1 cellular context compared by ENCODE assay signal in the genomic region with DNA sequence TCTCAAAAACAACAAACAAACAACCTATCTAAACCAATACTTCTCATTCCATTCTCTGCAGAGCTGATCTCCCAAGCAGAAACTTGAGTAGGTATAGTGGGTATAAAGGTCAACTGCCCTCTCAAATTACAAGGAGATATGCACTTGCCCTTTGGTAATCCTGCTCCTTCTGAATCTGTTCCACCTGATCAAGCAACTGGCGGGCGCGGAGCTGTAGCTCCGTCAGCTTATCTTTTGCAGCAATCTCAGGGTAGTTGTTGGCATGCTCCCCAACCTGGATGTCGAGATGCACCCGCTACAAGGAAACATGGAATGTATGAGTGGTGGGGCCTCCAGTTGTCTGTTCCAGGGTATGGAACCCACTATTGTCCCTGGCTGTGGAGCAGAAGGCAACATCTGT.
TF ChIP-seq lines count a peak whose summit lies in the region.

No MANE protein-coding gene starts in this region.

TF ChIP-seq in GM12878, 131 proteins besides CTCF, POLR2A, EP300 and RAD21:
- no peak for TF ChIP-seq WRNIP1 (IDR thresholded peaks at IDR 0.05; ENCODE audit: borderline replicate concordance, low read depth, low read length)
- no peak for TF ChIP-seq HDAC6 (IDR thresholded peaks at IDR 0.05; ENCODE audit: unreplicated experiment)
- TF ChIP-seq, protein P1, sequence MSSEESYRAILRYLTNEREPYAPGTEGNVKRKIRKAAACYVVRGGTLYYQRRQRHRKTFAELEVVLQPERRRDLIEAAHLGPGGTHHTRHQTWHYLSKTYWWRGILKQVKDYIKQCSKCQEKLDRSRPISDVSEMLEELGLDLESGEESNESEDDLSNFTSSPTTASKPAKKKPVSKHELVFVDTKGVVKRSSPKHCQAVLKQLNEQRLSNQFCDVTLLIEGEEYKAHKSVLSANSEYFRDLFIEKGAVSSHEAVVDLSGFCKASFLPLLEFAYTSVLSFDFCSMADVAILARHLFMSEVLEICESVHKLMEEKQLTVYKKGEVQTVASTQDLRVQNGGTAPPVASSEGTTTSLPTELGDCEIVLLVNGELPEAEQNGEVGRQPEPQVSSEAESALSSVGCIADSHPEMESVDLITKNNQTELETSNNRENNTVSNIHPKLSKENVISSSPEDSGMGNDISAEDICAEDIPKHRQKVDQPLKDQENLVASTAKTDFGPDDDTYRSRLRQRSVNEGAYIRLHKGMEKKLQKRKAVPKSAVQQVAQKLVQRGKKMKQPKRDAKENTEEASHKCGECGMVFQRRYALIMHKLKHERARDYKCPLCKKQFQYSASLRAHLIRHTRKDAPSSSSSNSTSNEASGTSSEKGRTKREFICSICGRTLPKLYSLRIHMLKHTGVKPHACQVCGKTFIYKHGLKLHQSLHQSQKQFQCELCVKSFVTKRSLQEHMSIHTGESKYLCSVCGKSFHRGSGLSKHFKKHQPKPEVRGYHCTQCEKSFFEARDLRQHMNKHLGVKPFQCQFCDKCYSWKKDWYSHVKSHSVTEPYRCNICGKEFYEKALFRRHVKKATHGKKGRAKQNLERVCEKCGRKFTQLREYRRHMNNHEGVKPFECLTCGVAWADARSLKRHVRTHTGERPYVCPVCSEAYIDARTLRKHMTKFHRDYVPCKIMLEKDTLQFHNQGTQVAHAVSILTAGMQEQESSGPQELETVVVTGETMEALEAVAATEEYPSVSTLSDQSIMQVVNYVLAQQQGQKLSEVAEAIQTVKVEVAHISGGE (CRISPR knock-in tag; IDR thresholded peaks at IDR 0.05) = no peak
- TF ChIP-seq YBX1 (IDR thresholded peaks at IDR 0.05) = no peak
- TF ChIP-seq, protein P2, sequence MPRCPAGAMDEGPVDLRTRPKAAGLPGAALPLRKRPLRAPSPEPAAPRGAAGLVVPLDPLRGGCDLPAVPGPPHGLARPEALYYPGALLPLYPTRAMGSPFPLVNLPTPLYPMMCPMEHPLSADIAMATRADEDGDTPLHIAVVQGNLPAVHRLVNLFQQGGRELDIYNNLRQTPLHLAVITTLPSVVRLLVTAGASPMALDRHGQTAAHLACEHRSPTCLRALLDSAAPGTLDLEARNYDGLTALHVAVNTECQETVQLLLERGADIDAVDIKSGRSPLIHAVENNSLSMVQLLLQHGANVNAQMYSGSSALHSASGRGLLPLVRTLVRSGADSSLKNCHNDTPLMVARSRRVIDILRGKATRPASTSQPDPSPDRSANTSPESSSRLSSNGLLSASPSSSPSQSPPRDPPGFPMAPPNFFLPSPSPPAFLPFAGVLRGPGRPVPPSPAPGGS (IDR thresholded peaks at IDR 0.05; ENCODE audit: borderline replicate concordance, insufficient read depth, low read depth, low read length, poor library complexity, severe bottlenecking) = no peak
- TF ChIP-seq, protein P3, sequence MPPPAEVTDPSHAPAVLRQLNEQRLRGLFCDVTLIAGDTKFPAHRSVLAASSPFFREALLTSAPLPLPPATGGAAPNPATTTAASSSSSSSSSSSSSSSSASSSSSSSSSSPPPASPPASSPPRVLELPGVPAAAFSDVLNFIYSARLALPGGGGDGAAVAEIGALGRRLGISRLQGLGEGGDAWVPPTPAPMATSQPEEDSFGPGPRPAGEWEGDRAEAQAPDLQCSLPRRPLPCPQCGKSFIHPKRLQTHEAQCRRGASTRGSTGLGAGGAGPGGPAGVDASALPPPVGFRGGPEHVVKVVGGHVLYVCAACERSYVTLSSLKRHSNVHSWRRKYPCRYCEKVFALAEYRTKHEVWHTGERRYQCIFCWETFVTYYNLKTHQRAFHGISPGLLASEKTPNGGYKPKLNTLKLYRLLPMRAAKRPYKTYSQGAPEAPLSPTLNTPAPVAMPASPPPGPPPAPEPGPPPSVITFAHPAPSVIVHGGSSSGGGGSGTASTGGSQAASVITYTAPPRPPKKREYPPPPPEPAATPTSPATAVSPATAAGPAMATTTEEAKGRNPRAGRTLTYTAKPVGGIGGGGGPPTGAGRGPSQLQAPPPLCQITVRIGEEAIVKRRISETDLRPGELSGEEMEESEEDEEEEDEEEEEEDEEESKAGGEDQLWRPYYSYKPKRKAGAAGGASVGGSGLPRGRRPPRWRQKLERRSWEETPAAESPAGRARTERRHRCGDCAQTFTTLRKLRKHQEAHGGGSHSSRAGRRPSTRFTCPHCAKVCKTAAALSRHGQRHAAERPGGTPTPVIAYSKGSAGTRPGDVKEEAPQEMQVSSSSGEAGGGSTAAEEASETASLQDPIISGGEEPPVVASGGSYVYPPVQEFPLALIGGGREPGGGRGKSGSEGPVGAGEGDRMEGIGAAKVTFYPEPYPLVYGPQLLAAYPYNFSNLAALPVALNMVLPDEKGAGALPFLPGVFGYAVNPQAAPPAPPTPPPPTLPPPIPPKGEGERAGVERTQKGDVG (CRISPR knock-in tag; IDR thresholded peaks at IDR 0.05) = no peak
- TF ChIP-seq, protein P4, sequence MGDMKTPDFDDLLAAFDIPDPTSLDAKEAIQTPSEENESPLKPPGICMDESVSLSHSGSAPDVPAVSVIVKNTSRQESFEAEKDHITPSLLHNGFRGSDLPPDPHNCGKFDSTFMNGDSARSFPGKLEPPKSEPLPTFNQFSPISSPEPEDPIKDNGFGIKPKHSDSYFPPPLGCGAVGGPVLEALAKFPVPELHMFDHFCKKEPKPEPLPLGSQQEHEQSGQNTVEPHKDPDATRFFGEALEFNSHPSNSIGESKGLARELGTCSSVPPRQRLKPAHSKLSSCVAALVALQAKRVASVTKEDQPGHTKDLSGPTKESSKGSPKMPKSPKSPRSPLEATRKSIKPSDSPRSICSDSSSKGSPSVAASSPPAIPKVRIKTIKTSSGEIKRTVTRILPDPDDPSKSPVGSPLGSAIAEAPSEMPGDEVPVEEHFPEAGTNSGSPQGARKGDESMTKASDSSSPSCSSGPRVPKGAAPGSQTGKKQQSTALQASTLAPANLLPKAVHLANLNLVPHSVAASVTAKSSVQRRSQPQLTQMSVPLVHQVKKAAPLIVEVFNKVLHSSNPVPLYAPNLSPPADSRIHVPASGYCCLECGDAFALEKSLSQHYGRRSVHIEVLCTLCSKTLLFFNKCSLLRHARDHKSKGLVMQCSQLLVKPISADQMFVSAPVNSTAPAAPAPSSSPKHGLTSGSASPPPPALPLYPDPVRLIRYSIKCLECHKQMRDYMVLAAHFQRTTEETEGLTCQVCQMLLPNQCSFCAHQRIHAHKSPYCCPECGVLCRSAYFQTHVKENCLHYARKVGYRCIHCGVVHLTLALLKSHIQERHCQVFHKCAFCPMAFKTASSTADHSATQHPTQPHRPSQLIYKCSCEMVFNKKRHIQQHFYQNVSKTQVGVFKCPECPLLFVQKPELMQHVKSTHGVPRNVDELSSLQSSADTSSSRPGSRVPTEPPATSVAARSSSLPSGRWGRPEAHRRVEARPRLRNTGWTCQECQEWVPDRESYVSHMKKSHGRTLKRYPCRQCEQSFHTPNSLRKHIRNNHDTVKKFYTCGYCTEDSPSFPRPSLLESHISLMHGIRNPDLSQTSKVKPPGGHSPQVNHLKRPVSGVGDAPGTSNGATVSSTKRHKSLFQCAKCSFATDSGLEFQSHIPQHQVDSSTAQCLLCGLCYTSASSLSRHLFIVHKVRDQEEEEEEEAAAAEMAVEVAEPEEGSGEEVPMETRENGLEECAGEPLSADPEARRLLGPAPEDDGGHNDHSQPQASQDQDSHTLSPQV (IDR thresholded peaks at IDR 0.05) = no peak
- TF ChIP-seq, protein P5, sequence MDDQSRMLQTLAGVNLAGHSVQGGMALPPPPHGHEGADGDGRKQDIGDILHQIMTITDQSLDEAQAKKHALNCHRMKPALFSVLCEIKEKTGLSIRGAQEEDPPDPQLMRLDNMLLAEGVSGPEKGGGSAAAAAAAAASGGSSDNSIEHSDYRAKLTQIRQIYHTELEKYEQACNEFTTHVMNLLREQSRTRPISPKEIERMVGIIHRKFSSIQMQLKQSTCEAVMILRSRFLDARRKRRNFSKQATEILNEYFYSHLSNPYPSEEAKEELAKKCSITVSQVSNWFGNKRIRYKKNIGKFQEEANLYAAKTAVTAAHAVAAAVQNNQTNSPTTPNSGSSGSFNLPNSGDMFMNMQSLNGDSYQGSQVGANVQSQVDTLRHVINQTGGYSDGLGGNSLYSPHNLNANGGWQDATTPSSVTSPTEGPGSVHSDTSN (IDR thresholded peaks at IDR 0.05; ENCODE audit: insufficient replicate concordance, low read depth, low read length) = no peak
- TF ChIP-seq, protein P6, sequence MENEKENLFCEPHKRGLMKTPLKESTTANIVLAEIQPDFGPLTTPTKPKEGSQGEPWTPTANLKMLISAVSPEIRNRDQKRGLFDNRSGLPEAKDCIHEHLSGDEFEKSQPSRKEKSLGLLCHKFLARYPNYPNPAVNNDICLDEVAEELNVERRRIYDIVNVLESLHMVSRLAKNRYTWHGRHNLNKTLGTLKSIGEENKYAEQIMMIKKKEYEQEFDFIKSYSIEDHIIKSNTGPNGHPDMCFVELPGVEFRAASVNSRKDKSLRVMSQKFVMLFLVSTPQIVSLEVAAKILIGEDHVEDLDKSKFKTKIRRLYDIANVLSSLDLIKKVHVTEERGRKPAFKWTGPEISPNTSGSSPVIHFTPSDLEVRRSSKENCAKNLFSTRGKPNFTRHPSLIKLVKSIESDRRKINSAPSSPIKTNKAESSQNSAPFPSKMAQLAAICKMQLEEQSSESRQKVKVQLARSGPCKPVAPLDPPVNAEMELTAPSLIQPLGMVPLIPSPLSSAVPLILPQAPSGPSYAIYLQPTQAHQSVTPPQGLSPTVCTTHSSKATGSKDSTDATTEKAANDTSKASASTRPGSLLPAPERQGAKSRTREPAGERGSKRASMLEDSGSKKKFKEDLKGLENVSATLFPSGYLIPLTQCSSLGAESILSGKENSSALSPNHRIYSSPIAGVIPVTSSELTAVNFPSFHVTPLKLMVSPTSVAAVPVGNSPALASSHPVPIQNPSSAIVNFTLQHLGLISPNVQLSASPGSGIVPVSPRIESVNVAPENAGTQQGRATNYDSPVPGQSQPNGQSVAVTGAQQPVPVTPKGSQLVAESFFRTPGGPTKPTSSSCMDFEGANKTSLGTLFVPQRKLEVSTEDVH (IDR thresholded peaks at IDR 0.05; ENCODE audit: low read depth, partially characterized antibody) = no peak
